ENCODE assay signal across 1 cellular context in the genomic region with DNA sequence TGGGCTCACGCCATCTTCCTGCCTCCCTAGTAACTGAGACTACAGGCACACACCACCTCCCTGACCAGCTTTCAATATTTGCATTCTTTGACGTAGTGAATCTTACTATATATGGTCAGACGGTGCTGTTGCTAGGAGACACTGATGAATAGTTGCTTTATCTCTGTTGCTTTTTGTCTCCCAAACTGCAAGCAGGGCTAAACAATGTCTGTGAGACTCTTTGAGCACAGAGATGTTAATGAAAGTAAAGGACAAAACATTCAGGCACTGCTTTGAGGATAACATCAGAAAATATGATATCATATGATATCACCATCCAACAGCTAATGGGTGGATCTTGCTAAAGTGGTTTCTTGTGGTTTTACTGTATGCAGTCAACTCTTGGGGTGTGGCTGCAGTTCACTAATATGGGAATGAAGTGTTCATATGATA.
TF ChIP-seq lines count a peak whose summit lies in the region.

No MANE protein-coding gene starts in this region.

TF ChIP-seq in K562, 482 proteins besides CTCF, POLR2A, EP300 and RAD21:
- no peak for TF ChIP-seq CCAR2 (IDR thresholded peaks at IDR 0.05; ENCODE audit: low read depth, low read length)
- peak; percentile 73; the same call in 1 of the 2 replicates for TF ChIP-seq ZNF766 (CRISPR knock-in tag; conservative IDR thresholded peaks at IDR 0.05)
- no peak for TF ChIP-seq ATF1 (CRISPR knock-in tag; IDR thresholded peaks at IDR 0.05)
- TF ChIP-seq ATF1 (tag; IDR thresholded peaks at IDR 0.05), result peak; percentile 29; the same call in 1 of the 2 replicates
- no peak for TF ChIP-seq PTBP1 (IDR thresholded peaks at IDR 0.05; ENCODE audit: low read depth, low read length)
- peak; percentile 63; the same call in 1 of the 2 replicates for TF ChIP-seq TEAD4 (IDR thresholded peaks at IDR 0.05; ENCODE audit: low read length)
- no peak for TF ChIP-seq TEAD4 (CRISPR knock-in tag; IDR thresholded peaks at IDR 0.05; ENCODE audit: borderline replicate concordance)
- TF ChIP-seq, protein P1, sequence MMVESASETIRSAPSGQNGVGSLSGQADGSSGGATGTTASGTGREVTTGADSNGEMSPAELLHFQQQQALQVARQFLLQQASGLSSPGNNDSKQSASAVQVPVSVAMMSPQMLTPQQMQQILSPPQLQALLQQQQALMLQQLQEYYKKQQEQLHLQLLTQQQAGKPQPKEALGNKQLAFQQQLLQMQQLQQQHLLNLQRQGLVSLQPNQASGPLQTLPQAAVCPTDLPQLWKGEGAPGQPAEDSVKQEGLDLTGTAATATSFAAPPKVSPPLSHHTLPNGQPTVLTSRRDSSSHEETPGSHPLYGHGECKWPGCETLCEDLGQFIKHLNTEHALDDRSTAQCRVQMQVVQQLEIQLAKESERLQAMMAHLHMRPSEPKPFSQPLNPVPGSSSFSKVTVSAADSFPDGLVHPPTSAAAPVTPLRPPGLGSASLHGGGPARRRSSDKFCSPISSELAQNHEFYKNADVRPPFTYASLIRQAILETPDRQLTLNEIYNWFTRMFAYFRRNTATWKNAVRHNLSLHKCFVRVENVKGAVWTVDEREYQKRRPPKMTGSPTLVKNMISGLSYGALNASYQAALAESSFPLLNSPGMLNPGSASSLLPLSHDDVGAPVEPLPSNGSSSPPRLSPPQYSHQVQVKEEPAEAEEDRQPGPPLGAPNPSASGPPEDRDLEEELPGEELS (CRISPR knock-in tag; IDR thresholded peaks at IDR 0.05; ENCODE audit: borderline replicate concordance), result no peak
- TF ChIP-seq RFX1 (IDR thresholded peaks at IDR 0.05), result peak; percentile 88
- TF ChIP-seq FOSL1 (tag; conservative IDR thresholded peaks at IDR 0.05), result peak; percentile 47; the same call in 1 of the 2 replicates
- TF ChIP-seq ZNF282 (CRISPR knock-in tag; IDR thresholded peaks at IDR 0.05), result no peak
- peak; percentile 75 for TF ChIP-seq KLF1 (tag; IDR thresholded peaks at IDR 0.05)
- no peak for TF ChIP-seq JUND (IDR thresholded peaks at IDR 0.05; ENCODE audit: borderline replicate concordance, low read depth, low read length)
- TF ChIP-seq JUND (tag; IDR thresholded peaks at IDR 0.05; ENCODE audit: borderline replicate concordance, low read depth, low read length), result 0 out of 3 replicates have a peak, but pooled peaks have one; percentile 38
- TF ChIP-seq HIVEP1 (CRISPR knock-in tag; IDR thresholded peaks at IDR 0.05), result no peak
- TF ChIP-seq, protein P2, sequence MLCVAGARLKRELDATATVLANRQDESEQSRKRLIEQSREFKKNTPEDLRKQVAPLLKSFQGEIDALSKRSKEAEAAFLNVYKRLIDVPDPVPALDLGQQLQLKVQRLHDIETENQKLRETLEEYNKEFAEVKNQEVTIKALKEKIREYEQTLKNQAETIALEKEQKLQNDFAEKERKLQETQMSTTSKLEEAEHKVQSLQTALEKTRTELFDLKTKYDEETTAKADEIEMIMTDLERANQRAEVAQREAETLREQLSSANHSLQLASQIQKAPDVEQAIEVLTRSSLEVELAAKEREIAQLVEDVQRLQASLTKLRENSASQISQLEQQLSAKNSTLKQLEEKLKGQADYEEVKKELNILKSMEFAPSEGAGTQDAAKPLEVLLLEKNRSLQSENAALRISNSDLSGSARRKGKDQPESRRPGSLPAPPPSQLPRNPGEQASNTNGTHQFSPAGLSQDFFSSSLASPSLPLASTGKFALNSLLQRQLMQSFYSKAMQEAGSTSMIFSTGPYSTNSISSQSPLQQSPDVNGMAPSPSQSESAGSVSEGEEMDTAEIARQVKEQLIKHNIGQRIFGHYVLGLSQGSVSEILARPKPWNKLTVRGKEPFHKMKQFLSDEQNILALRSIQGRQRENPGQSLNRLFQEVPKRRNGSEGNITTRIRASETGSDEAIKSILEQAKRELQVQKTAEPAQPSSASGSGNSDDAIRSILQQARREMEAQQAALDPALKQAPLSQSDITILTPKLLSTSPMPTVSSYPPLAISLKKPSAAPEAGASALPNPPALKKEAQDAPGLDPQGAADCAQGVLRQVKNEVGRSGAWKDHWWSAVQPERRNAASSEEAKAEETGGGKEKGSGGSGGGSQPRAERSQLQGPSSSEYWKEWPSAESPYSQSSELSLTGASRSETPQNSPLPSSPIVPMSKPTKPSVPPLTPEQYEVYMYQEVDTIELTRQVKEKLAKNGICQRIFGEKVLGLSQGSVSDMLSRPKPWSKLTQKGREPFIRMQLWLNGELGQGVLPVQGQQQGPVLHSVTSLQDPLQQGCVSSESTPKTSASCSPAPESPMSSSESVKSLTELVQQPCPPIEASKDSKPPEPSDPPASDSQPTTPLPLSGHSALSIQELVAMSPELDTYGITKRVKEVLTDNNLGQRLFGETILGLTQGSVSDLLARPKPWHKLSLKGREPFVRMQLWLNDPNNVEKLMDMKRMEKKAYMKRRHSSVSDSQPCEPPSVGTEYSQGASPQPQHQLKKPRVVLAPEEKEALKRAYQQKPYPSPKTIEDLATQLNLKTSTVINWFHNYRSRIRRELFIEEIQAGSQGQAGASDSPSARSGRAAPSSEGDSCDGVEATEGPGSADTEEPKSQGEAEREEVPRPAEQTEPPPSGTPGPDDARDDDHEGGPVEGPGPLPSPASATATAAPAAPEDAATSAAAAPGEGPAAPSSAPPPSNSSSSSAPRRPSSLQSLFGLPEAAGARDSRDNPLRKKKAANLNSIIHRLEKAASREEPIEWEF (CRISPR knock-in tag; IDR thresholded peaks at IDR 0.05), result no peak
- TF ChIP-seq MXI1 (IDR thresholded peaks at IDR 0.05; ENCODE audit: low read depth, low read length), result 0 out of 2 replicates have a peak, but pooled peaks have one; percentile 27
- no peak for TF ChIP-seq NR3C1 (CRISPR knock-in tag; IDR thresholded peaks at IDR 0.05)
- peak; percentile 34 for TF ChIP-seq TCF3 (CRISPR knock-in tag; IDR thresholded peaks at IDR 0.05)
- 0 out of 2 replicates have a peak, but pooled peaks have one; percentile 14 for TF ChIP-seq ZNF121 (CRISPR knock-in tag; conservative IDR thresholded peaks at IDR 0.05)
- peak; percentile 73; the same call in 1 of the 2 replicates for TF ChIP-seq ESRRA (IDR thresholded peaks at IDR 0.05; ENCODE audit: borderline replicate concordance, low read depth)
- peak; percentile 57; the same call in 1 of the 2 replicates for TF ChIP-seq CTBP1 (IDR thresholded peaks at IDR 0.05; ENCODE audit: borderline replicate concordance)
- TF ChIP-seq FOXJ2 (tag; IDR thresholded peaks at IDR 0.05), result peak; percentile 96
- TF ChIP-seq SRF (CRISPR knock-in tag; IDR thresholded peaks at IDR 0.05), result peak; percentile 84 to 98; a peak in 3 of 4 replicates
- TF ChIP-seq, protein P3, sequence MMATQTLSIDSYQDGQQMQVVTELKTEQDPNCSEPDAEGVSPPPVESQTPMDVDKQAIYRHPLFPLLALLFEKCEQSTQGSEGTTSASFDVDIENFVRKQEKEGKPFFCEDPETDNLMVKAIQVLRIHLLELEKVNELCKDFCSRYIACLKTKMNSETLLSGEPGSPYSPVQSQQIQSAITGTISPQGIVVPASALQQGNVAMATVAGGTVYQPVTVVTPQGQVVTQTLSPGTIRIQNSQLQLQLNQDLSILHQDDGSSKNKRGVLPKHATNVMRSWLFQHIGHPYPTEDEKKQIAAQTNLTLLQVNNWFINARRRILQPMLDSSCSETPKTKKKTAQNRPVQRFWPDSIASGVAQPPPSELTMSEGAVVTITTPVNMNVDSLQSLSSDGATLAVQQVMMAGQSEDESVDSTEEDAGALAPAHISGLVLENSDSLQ (IDR thresholded peaks at IDR 0.05), result peak; percentile 67
- peak; percentile 47; the same call in 1 of the 2 replicates for TF ChIP-seq ATF7 (IDR thresholded peaks at IDR 0.05)
- peak; percentile 68; the same call in 1 of the 2 replicates for TF ChIP-seq SOX6 (IDR thresholded peaks at IDR 0.05)
- TF ChIP-seq RCOR1 (IDR thresholded peaks at IDR 0.05; ENCODE audit: borderline replicate concordance in 1 of 2, low read depth in 2 of 2, low read length in 2 of 2), result 0 out of 4 replicates have a peak, but pooled peaks of 1 of the 2 experiments have one; percentile 17
TF ChIP-seq in K562: peak in this region for 18.
